26 cellular contexts compared by ENCODE assay signal in genomic region chr1:37073752-37074151, GRCh38. TPM values are rescaled to one million over a fixed set of nuclear protein-coding genes. Genes with fewer than 3 reads are reported as not detected.
DNase-seq lines count a peak whose midpoint lies in the region; FAIRE-seq and TF ChIP-seq lines count a peak whose summit lies in the region.
"Had no signal": no experiment of that assay in that cellular context is flagged by ENCODE, and none has a peak within 500 bp of the region (broad histone marks: within the 10 kb centered on the region; RNA-seq: fewer than 3 reads in every experiment).

No MANE protein-coding gene starts in this region.

- H3K27me3 ChIP-seq in mammary epithelial cell (ENCODE audit: insufficient read depth, low read length) = no peaks in the 10 kb centered on the region
- H3K27me3 ChIP-seq: colonic mucosa, hepatocyte had no signal

- 83% methylated on average over 6 of the region's 6 CpGs for WGBS in mammary epithelial cell (ENCODE audit: low coverage, missing lambda C conversion rate)

- H3K9me3 ChIP-seq in mammary epithelial cell (replicated peaks; ENCODE audit: insufficient read depth, low read length) = no peaks in the 10 kb centered on the region
- H3K9me3 ChIP-seq: breast epithelium, colonic mucosa, left lung had no signal

- H3K36me3 ChIP-seq in mammary epithelial cell (ENCODE audit: insufficient read depth, low read length) = no peaks in the 10 kb centered on the region
- H3K36me3 ChIP-seq: breast epithelium, colonic mucosa, left lung had no signal

- H3K9ac ChIP-seq in mammary epithelial cell (ENCODE audit: insufficient read depth, low read length) = no peak overlapping the region

- dilution Hi-C loops in mammary epithelial cell (cut with HindIII; ENCODE audit: low sequenced_read_pairs) = no loop called here

- no TSS peak for BruUV-seq in mammary epithelial cell (replicated peaks; lab: Mats Ljungman, UMichigan)

- FAIRE-seq in RCC 7860 (lab: Jason Lieb, UNC) = no peak

- in situ Hi-C loops in mammary epithelial cell (cut with MboI; ENCODE audit: low sequenced_read_pairs in 2 of 2) = no loop called here

- TF ChIP-seq CTCF in mammary epithelial cell (conservative IDR thresholded peaks at IDR 0.05 in 1 of 2, IDR thresholded peaks at IDR 0.05 in 1 of 2; ENCODE audit: extremely low read depth in 1 of 2, insufficient read depth in 1 of 2, low read depth in 1 of 2, low read length in 2 of 2) = no peak

- no peak overlapping the region for H2AFZ ChIP-seq in mammary epithelial cell (ENCODE audit: low read depth, low read length)
- H2AFZ ChIP-seq: hepatocyte had no signal

- H3K4me3 ChIP-seq in mammary epithelial cell (replicated peaks in 1 of 3; ENCODE audit: insufficient read depth in 1 of 3, low read depth in 2 of 3, low read length in 3 of 3) = no peak overlapping the region
- H3K4me3 ChIP-seq: breast epithelium, colonic mucosa, hepatocyte, left lung, smooth muscle cell had no signal

- H3K27ac ChIP-seq in mammary epithelial cell (ENCODE audit: insufficient read depth, low read depth, low read length) = no peak overlapping the region
- H3K27ac ChIP-seq: breast epithelium, C4-2B, colonic mucosa, hepatocyte, left lung had no signal

- H4K20me1 ChIP-seq in mammary epithelial cell (ENCODE audit: insufficient read depth, low read length) = no peaks in the 10 kb centered on the region

- intact Hi-C loops in mammary epithelial cell (cut with micrococcal nuclease) = no loop called here

- H3K4me2 ChIP-seq in mammary epithelial cell (ENCODE audit: insufficient read depth, low read depth, low read length) = no peak overlapping the region
- H3K4me2 ChIP-seq: hepatocyte, smooth muscle cell had no signal

- H3K79me2 ChIP-seq in mammary epithelial cell (ENCODE audit: insufficient read depth, low read length) = no peaks in the 10 kb centered on the region
- H3K79me2 ChIP-seq: hepatocyte had no signal

- CTCF ChIA-PET in mammary epithelial cell (lab: Charles Lee; ENCODE audit: low non-redundant PET) = no interaction called here

- DNase-seq in NCI-H526 (lab: John Stamatoyannopoulos, UW) = peak; percentile 24 to 64
- DNase-seq in NCI-H526 treated with DMSO at 0.1 percent for 48 hours (lab: John Stamatoyannopoulos, UW) = no peak
- DNase-seq in NCI-H1436 (lab: John Stamatoyannopoulos, UW) = peak; percentile 70
- DNase-seq in NCI-H69 (lab: John Stamatoyannopoulos, UW) = peak; percentile 39
- no peak for DNase-seq in central memory CD4-positive, alpha-beta T cell
- DNase-seq in RCC 7860 (ENCODE audit: low spot score) = no peak
- DNase-seq in mammary epithelial cell = no peak
- DNase-seq in NCI-H510A treated with DMSO at 0.1 percent for 48 hours (lab: John Stamatoyannopoulos, UW) = no peak
- DNase-seq: ACHN; activated CD4-positive, alpha-beta T cell treated with anti-CD3 and anti-CD28 coated beads, Interleukin-2, amount 50 U/mL, for 4 hours; activated CD8-positive, alpha-beta memory T cell treated with anti-CD3 and anti-CD28 coated beads, Interleukin-2, amount 50 U/mL, for 4 hours; activated naive CD4-positive, alpha-beta T cell treated with anti-CD3 and anti-CD28 coated beads, Interleukin-2, amount 50 U/mL, for 16 hours; amygdala; colonic mucosa; effector memory CD8-positive, alpha-beta T cell; foreskin melanocyte; immature natural killer cell; left lung; naive B cell; NCI-H446 treated with DMSO at 0.1 percent for 48 hours; T1000 had no signal

- no peaks in the 10 kb centered on the region for H3K4me1 ChIP-seq in mammary epithelial cell (ENCODE audit: insufficient read depth, low read length)
- H3K4me1 ChIP-seq: breast epithelium, colonic mucosa, left lung had no signal

RNA-seq across cellular contexts. Expression of gene GRIK3, which starts 39.4 kb away (rescaled TPM):
- not detected for total RNA-seq in mammary epithelial cell
- polyA plus RNA-seq in mammary epithelial cell = not detected
- polyA minus RNA-seq in mammary epithelial cell = not detected
- total RNA-seq: LHCN-M2 had no signal
- polyA plus RNA-seq: hepatocyte, immature natural killer cell, smooth muscle cell had no signal

Comparison
In these comparisons a context has a peak if more than half of its experiments do, and no peak if none do; other contexts are left out.
1. DNase-seq: peak in NCI-H526 (2 of 2), NCI-H1436 (single experiment) and NCI-H69 (single experiment); none in NCI-H526 treated with DMSO at 0.1 percent for 48 hours (single experiment), central memory CD4-positive, alpha-beta T cell (single experiment), RCC 7860 (single experiment), mammary epithelial cell (single experiment) and NCI-H510A treated with DMSO at 0.1 percent for 48 hours (single experiment).